In genomic region chr2:236014408-236015131, GRCh38 we compare ENCODE assay signal across 26 cellular contexts.
A peak's percentile ranks its signal among the peaks of the same experiment; 100 is the strongest.
DNase-seq lines count a peak whose midpoint lies in the region; ATAC-seq and TF ChIP-seq lines count a peak whose summit lies in the region.
"Had no signal": no experiment of that assay in that cellular context is flagged by ENCODE, and none has a peak within 500 bp of the region (broad histone marks: within the 10 kb centered on the region; RNA-seq: fewer than 3 reads in every experiment).

No MANE protein-coding gene starts in this region.

- DNase-seq in Ammon's horn (ENCODE audit: low spot score) = peak; percentile 15
- peak; percentile 29 for DNase-seq in NB4 (ENCODE audit: low read depth)
- DNase-seq in brain pericyte (ENCODE audit: low read depth, low spot score) = peak; percentile 27
- DNase-seq in immature natural killer cell = peak in 2 of 3 donors; percentile 6 to 18
- DNase-seq in hippocampal formation (lab: John Stamatoyannopoulos, UW) = no peak
- DNase-seq in midbrain (lab: John Stamatoyannopoulos, UW) = no peak
- DNase-seq: activated gamma-delta T cell treated with Interleukin-2 at 50 U/mL for 16 hours; activated naive CD8-positive, alpha-beta T cell treated with anti-CD3 and anti-CD28 coated beads, Interleukin-2, amount 50 U/mL, for 24 hours; activated T-cell treated with anti-CD3 and anti-CD28 coated beads, Interleukin-2, amount 50 U/mL, for 24 hours; COR-L47; DMS79; effector CD4-positive, alpha-beta T cell; foreskin fibroblast; Karpas-422; mammary epithelial cell; NCI-H1930; NCI-H524; SJCRH30; T-helper 1 cell; upper lobe of right lung had no signal

- no peak for ATAC-seq in HG02759 (IDR thresholded peaks at IDR 0.05; ENCODE audit: unreplicated experiment)
- no peak for ATAC-seq in gastroesophageal sphincter
- ATAC-seq: activated naive CD8-positive, alpha-beta T cell treated with anti-CD3 and anti-CD28 coated beads, Interleukin-2, amount 50 U/mL, for 24 hours; upper lobe of right lung had no signal

- peaks cover 0 to 7% (median 0%) of the 10 kb centered on the region in 3 donors for H3K36me3 Mint-ChIP-seq in immature natural killer cell

- peak overlapping the region in 1 of 6 donors; percentile 76 for H3K27ac Mint-ChIP-seq in immature natural killer cell
- H3K27ac Mint-ChIP-seq: activated naive CD8-positive, alpha-beta T cell treated with anti-CD3 and anti-CD28 coated beads, Interleukin-2, amount 50 U/mL, for 24 hours; activated T-cell treated with anti-CD3 and anti-CD28 coated beads, Interleukin-2, amount 50 U/mL, for 24 hours; B cell had no signal

- no peak overlapping the region for H3K27ac ChIP-seq in gastroesophageal sphincter
- H3K27ac ChIP-seq: hepatocyte, prostate gland, SJCRH30, upper lobe of right lung had no signal

- peaks cover 32 to 35% of the 10 kb centered on the region in 2 donors for H3K4me1 Mint-ChIP-seq in immature natural killer cell
- H3K4me1 Mint-ChIP-seq: B cell had no signal

- H3K36me3 ChIP-seq in gastroesophageal sphincter = peaks cover 0 to 16% of the 10 kb centered on the region in 2 donors
- H3K36me3 ChIP-seq: prostate gland, SJCRH30, upper lobe of right lung had no signal

- H3K9me3 Mint-ChIP-seq in immature natural killer cell = no peaks in the 10 kb centered on the region
- H3K9me3 Mint-ChIP-seq: activated naive CD8-positive, alpha-beta T cell treated with anti-CD3 and anti-CD28 coated beads, Interleukin-2, amount 50 U/mL, for 24 hours; activated T-cell treated with anti-CD3 and anti-CD28 coated beads, Interleukin-2, amount 50 U/mL, for 24 hours had no signal

- 79 to 86% methylated on average over 9 to 12 of the region's 25 CpGs for WGBS in gastroesophageal sphincter (ENCODE audit: low coverage in 1 of 2), 2 donors

- peak overlapping the region in 2 of 5 donors; percentile 13 to 18 for H3K4me3 Mint-ChIP-seq in immature natural killer cell
- H3K4me3 Mint-ChIP-seq: activated naive CD8-positive, alpha-beta T cell treated with anti-CD3 and anti-CD28 coated beads, Interleukin-2, amount 50 U/mL, for 24 hours; activated T-cell treated with anti-CD3 and anti-CD28 coated beads, Interleukin-2, amount 50 U/mL, for 24 hours; B cell had no signal

- TF ChIP-seq EP300 in gastroesophageal sphincter (IDR thresholded peaks at IDR 0.05) = no peak

- no peaks in the 10 kb centered on the region for H3K4me1 ChIP-seq in gastroesophageal sphincter
- H3K4me1 ChIP-seq: prostate gland, upper lobe of right lung had no signal

- H3K4me3 ChIP-seq in NB4 (ENCODE audit: low read depth, low read length) (no peak overlapping the region), gastroesophageal sphincter (no peak overlapping the region)
- H3K4me3 ChIP-seq: A549, hepatocyte, prostate gland, SJCRH30, upper lobe of right lung had no signal

- H3K27me3 Mint-ChIP-seq in immature natural killer cell (ENCODE audit: low read depth in 3 of 3) = peaks cover 0 to 2% (median 2%) of the 10 kb centered on the region in 3 donors

- TF ChIP-seq CTCF in NB4 (IDR thresholded peaks at IDR 0.05; ENCODE audit: low read depth, low read length) (no peak), gastroesophageal sphincter (IDR thresholded peaks at IDR 0.05) (no peak)

- TF ChIP-seq POLR2A in NB4 (IDR thresholded peaks at IDR 0.05; ENCODE audit: extremely low read depth, insufficient read length) (no peak), gastroesophageal sphincter (IDR thresholded peaks at IDR 0.05) (no peak)

- H3K9me3 ChIP-seq in gastroesophageal sphincter = no peaks in the 10 kb centered on the region
- H3K9me3 ChIP-seq: A549, prostate gland, SJCRH30, upper lobe of right lung had no signal

- no peaks in the 10 kb centered on the region for H3K27me3 ChIP-seq in gastroesophageal sphincter
- H3K27me3 ChIP-seq: hepatocyte, SJCRH30, upper lobe of right lung had no signal

Comparison
In these comparisons a context has a peak if more than half of its experiments do, and no peak if none do; other contexts are left out.
1. DNase-seq: peak in Ammon's horn (single experiment), NB4 (single experiment), brain pericyte (single experiment) and immature natural killer cell (2 of 3); none in hippocampal formation (0 of 2) and midbrain (single experiment).